ENCODE assay signal across 1 cellular context in genomic region chr10:47553214-47553859, GRCh38.
TF ChIP-seq lines count a peak whose summit lies in the region.
"Not testable (repeated sequence)": the region's sequence is repeated elsewhere in the genome, so short reads cannot be mapped to it uniquely, and the experiment has no call there.

No MANE protein-coding gene starts in this region.

TF ChIP-seq in K562, 482 proteins besides CTCF, POLR2A, EP300 and RAD21 (continued from another document and continues in another):
- peak in 1 of 2 experiments; percentile 67 for TF ChIP-seq AFF1 (IDR thresholded peaks at IDR 0.05; ENCODE audit: low read depth in 1 of 2, partially characterized antibody in 2 of 2)
- 0 out of 2 replicates have a peak, but pooled peaks have one; percentile 33 for TF ChIP-seq MIER1 (IDR thresholded peaks at IDR 0.05; ENCODE audit: low read depth)
- TF ChIP-seq CTBP1 (IDR thresholded peaks at IDR 0.05; ENCODE audit: borderline replicate concordance), result peak; percentile 51; the same call in 1 of the 2 replicates
- peak; percentile 59 for TF ChIP-seq BRD9 (IDR thresholded peaks at IDR 0.05; ENCODE audit: low read depth, partially characterized antibody)
- TF ChIP-seq ZNF384 (IDR thresholded peaks at IDR 0.05; ENCODE audit: low read depth, low read length), result peak; percentile 59
- TF ChIP-seq POLR2H (tag; IDR thresholded peaks at IDR 0.05; ENCODE audit: low read depth), result peak; percentile 75
- TF ChIP-seq TRIM28 (IDR thresholded peaks at IDR 0.05), result peak; percentile 50; the same call in 1 of the 2 replicates
- TF ChIP-seq TFAP4 (CRISPR knock-in tag; IDR thresholded peaks at IDR 0.05; ENCODE audit: borderline replicate concordance), result peak; percentile 89
- TF ChIP-seq NFIC (IDR thresholded peaks at IDR 0.05), result peak; percentile 76
- TF ChIP-seq SOX6 (IDR thresholded peaks at IDR 0.05), result peak; percentile 48
- TF ChIP-seq HDAC1 (IDR thresholded peaks at IDR 0.05), result peak in 1 of 2 experiments; percentile 72; a peak in 2 of 4 replicates
- TF ChIP-seq HCFC1 (IDR thresholded peaks at IDR 0.05; ENCODE audit: low read depth, low read length), result peak; percentile 69
- peak; percentile 32; the same call in 1 of the 2 replicates for TF ChIP-seq ARID4B (CRISPR knock-in tag; IDR thresholded peaks at IDR 0.05)
- peak; percentile 20 to 57; a peak in 2 of 4 replicates for TF ChIP-seq FOXK2 (conservative IDR thresholded peaks at IDR 0.05 in 1 of 2, IDR thresholded peaks at IDR 0.05 in 1 of 2; ENCODE audit: low read depth in 2 of 2)
- TF ChIP-seq GABPA (tag; conservative IDR thresholded peaks at IDR 0.05; ENCODE audit: low read depth), result peak; percentile 93
- not testable (repeated sequence) for TF ChIP-seq ID3 (CRISPR knock-in tag; IDR thresholded peaks at IDR 0.05); TOE1 (CRISPR knock-in tag; IDR thresholded peaks at IDR 0.05; ENCODE audit: borderline replicate concordance, low read depth); JUN (CRISPR knock-in tag; IDR thresholded peaks at IDR 0.05; ENCODE audit: borderline replicate concordance); ATF1 (CRISPR knock-in tag; IDR thresholded peaks at IDR 0.05)
- 0 out of 2 replicates have a peak, but pooled peaks have one; percentile 26 for TF ChIP-seq ID3 (tag; IDR thresholded peaks at IDR 0.05)
- peak; percentile 53 for TF ChIP-seq ETV1 (tag; conservative IDR thresholded peaks at IDR 0.05; ENCODE audit: low read depth)
- TF ChIP-seq POLR2B (IDR thresholded peaks at IDR 0.05; ENCODE audit: low read depth, partially characterized antibody), result peak; percentile 92
- peak; percentile 85; the same call in 1 of the 2 replicates for TF ChIP-seq DIDO1 (tag; IDR thresholded peaks at IDR 0.05; ENCODE audit: low read depth)
- peak; percentile 79 for TF ChIP-seq RBBP5 (IDR thresholded peaks at IDR 0.05; ENCODE audit: borderline replicate concordance, insufficient read depth, low read length, poor library complexity, severe bottlenecking)
- peak; percentile 99 for TF ChIP-seq HINFP (tag; conservative IDR thresholded peaks at IDR 0.05; ENCODE audit: low read depth)
- peak; percentile 68 for TF ChIP-seq KDM5B (IDR thresholded peaks at IDR 0.05; ENCODE audit: insufficient replicate concordance, low read depth, low read length)
- TF ChIP-seq GTF2E2 (tag; IDR thresholded peaks at IDR 0.05), result 0 out of 2 replicates have a peak, but pooled peaks have one; percentile 24
- TF ChIP-seq SUPT5H (IDR thresholded peaks at IDR 0.05), result peak; percentile 95
- peak in 1 of 2 experiments; percentile 55; a peak in 2 of 4 replicates for TF ChIP-seq MAZ (CRISPR knock-in tag; conservative IDR thresholded peaks at IDR 0.05 in 1 of 2, IDR thresholded peaks at IDR 0.05 in 1 of 2)
- TF ChIP-seq PML (IDR thresholded peaks at IDR 0.05; ENCODE audit: low read length), result peak; percentile 41; the same call in 1 of the 2 replicates
- peak; percentile 82 for TF ChIP-seq TOE1 (IDR thresholded peaks at IDR 0.05; ENCODE audit: borderline replicate concordance)
- TF ChIP-seq NFRKB (IDR thresholded peaks at IDR 0.05; ENCODE audit: low read depth), result 0 out of 2 replicates have a peak, but pooled peaks have one; percentile 70
- TF ChIP-seq NEUROD1 (IDR thresholded peaks at IDR 0.05; ENCODE audit: borderline replicate concordance, low read depth, low read length, partially characterized antibody), result peak; percentile 45
- peak; percentile 92 to 97 (median 97) for TF ChIP-seq ZBTB11 (CRISPR knock-in tag; IDR thresholded peaks at IDR 0.05)
- TF ChIP-seq SIX5 (IDR thresholded peaks at IDR 0.05; ENCODE audit: borderline replicate concordance in 1 of 2, insufficient read depth in 1 of 2, low read depth in 1 of 2, low read length in 2 of 2), result peak in 1 of 2 experiments; percentile 3; a peak in 1 of 4 replicates
- TF ChIP-seq ZEB2 (IDR thresholded peaks at IDR 0.05), result peak; percentile 87
- TF ChIP-seq ZC3H8 (IDR thresholded peaks at IDR 0.05), result peak; percentile 69; the same call in 1 of the 2 replicates
- peak; percentile 50 to 76; a peak in 3 of 4 replicates for TF ChIP-seq MNT (conservative IDR thresholded peaks at IDR 0.05)
- peak; percentile 21; the same call in 1 of the 2 replicates for TF ChIP-seq JUN (IDR thresholded peaks at IDR 0.05; ENCODE audit: borderline replicate concordance, low read depth, low read length)
- peak; percentile 84 for TF ChIP-seq RBFOX2 (IDR thresholded peaks at IDR 0.05; ENCODE audit: low read depth, low read length)
- peak; percentile 77 for TF ChIP-seq ATF1 (tag; IDR thresholded peaks at IDR 0.05)
- peak in 1 of 2 experiments; percentile 90; a peak in 2 of 4 replicates for TF ChIP-seq MLLT1 (IDR thresholded peaks at IDR 0.05)
